Comparison of ENCODE assay signal across 1 cellular context in genomic region chr11:65559535-65559934, GRCh38.
TF ChIP-seq lines count a peak whose summit lies in the region.

No MANE protein-coding gene starts in this region.

TF ChIP-seq in K562, 482 proteins besides CTCF, POLR2A, EP300 and RAD21:
- TF ChIP-seq KDM1A (IDR thresholded peaks at IDR 0.05) (no peak), CHAMP1 (IDR thresholded peaks at IDR 0.05) (no peak), ZNF395 (CRISPR knock-in tag; IDR thresholded peaks at IDR 0.05) (no peak), CHD1 (IDR thresholded peaks at IDR 0.05; ENCODE audit: low read length) (no peak), ERF (CRISPR knock-in tag; IDR thresholded peaks at IDR 0.05) (no peak), ZNF41 (CRISPR knock-in tag; conservative IDR thresholded peaks at IDR 0.05) (no peak), GABPB2 (CRISPR knock-in tag; conservative IDR thresholded peaks at IDR 0.05) (no peak), NFIC (IDR thresholded peaks at IDR 0.05) (no peak)
